ENCODE assay signal across 8 cellular contexts in genomic region chr3:20104167-20104661, GRCh38.
DNase-seq lines count a peak whose midpoint lies in the region; ATAC-seq and TF ChIP-seq lines count a peak whose summit lies in the region.

No MANE protein-coding gene starts in this region.

- peaks cover 5% of the 10 kb centered on the region; the same call in 1 of the 2 replicates for H3K4me1 ChIP-seq in PC-9 (replicated peaks; ENCODE audit: insufficient read depth)

- BruUV-seq in PC-9 (replicated peaks; lab: Mats Ljungman, UMichigan) (no TSS peak), Calu3 (replicated peaks; lab: Mats Ljungman, UMichigan) (no TSS peak)

- peak; percentile 62 for DNase-seq in activated CD4-positive, alpha-beta memory T cell treated with anti-CD3 and anti-CD28 coated beads for 36 hours
- DNase-seq in stimulated activated CD4-positive, alpha-beta T cell treated with anti-CD3 and anti-CD28 coated beads, Interleukin-12 subunit alpha, Interleukin-12 subunit beta, amount 100 ng/mL, for 4 hours = peak; percentile 20
- DNase-seq in NCI-H82 (lab: John Stamatoyannopoulos, UW) (no peak), PC-9 (no peak), Calu3 (no peak), NCI-H526 treated with DMSO at 0.1 percent for 48 hours (lab: John Stamatoyannopoulos, UW) (no peak)

- H3K4me3 Mint-ChIP-seq in activated CD4-positive, alpha-beta memory T cell treated with anti-CD3 and anti-CD28 coated beads for 36 hours = peak overlapping the region; percentile 57
- H3K4me3 Mint-ChIP-seq in Calu3 (ENCODE audit: low read depth, unreplicated experiment) = no peak overlapping the region

- no peak overlapping the region for H3K4me3 ChIP-seq in PC-9

- H3K4me2 ChIP-seq in PC-9 = no peak overlapping the region

- no peak overlapping the region for H2AFZ ChIP-seq in PC-9

- H3K9me2 ChIP-seq in PC-9 (ENCODE audit: insufficient read depth) = no peaks in the 10 kb centered on the region

- H3K36me3 Mint-ChIP-seq in activated CD4-positive, alpha-beta memory T cell treated with anti-CD3 and anti-CD28 coated beads for 36 hours = peaks cover 7% of the 10 kb centered on the region
- H3K36me3 Mint-ChIP-seq in Calu3 (ENCODE audit: insufficient read depth, unreplicated experiment) = no peaks in the 10 kb centered on the region

- no peaks in the 10 kb centered on the region for H3K79me2 ChIP-seq in PC-9 (ENCODE audit: low read depth)

- CTCF ChIA-PET in activated CD4-positive, alpha-beta memory T cell treated with anti-CD3 and anti-CD28 coated beads for 36 hours (lab: Charles Lee) = interaction anchor here (0.9 to 2.6 kb wide), 2 partner anchors 10 to 64 kb away, joined by 4 to 9 read pairs; partner anchors contain the start of gene KAT2B
- CTCF ChIA-PET in PC-9 (lab: Charles Lee) = no interaction called here
- CTCF ChIA-PET in Calu3 (lab: Charles Lee) = no interaction called here

- ATAC-seq in GM19351 (IDR thresholded peaks at IDR 0.05; ENCODE audit: unreplicated experiment) (peak; percentile 73), HG03354 (IDR thresholded peaks at IDR 0.05; ENCODE audit: poor library complexity, severe bottlenecking, unreplicated experiment) (peak; percentile 71)

- POLR2A ChIA-PET in activated CD4-positive, alpha-beta memory T cell treated with anti-CD3 and anti-CD28 coated beads for 36 hours (lab: Charles Lee) = interaction anchor here (0.9 to 2.4 kb wide), 6 partner anchors 20 to 82 kb away, joined by 3 to 13 read pairs (median 6); partner anchors contain the start of genes KAT2B and SGO1
- POLR2A ChIA-PET in PC-9 (lab: Charles Lee; ENCODE audit: unreplicated experiment) = interaction anchor here (0.5 kb wide), 2 partner anchors 91 to 214 kb away, joined by 3 to 7 read pairs; no protein-coding TSS in a partner anchor

- H3F3A ChIP-seq in PC-9 (ENCODE audit: insufficient read depth, low read depth) = no peaks in the 10 kb centered on the region

- H3K9me3 Mint-ChIP-seq in activated CD4-positive, alpha-beta memory T cell treated with anti-CD3 and anti-CD28 coated beads for 36 hours = no peaks in the 10 kb centered on the region
- no peaks in the 10 kb centered on the region for H3K9me3 Mint-ChIP-seq in Calu3 (ENCODE audit: low read depth, unreplicated experiment)

- TF ChIP-seq CTCF in PC-9 (conservative IDR thresholded peaks at IDR 0.05) (no peak), Calu3 (IDR thresholded peaks at IDR 0.05; ENCODE audit: unreplicated experiment) (no peak)

- H3K9me3 ChIP-seq in PC-9 (ENCODE audit: insufficient read depth, low read depth) = no peaks in the 10 kb centered on the region

- no peaks in the 10 kb centered on the region for H4K20me1 ChIP-seq in PC-9 (ENCODE audit: insufficient read depth)

- no peaks in the 10 kb centered on the region for H3K27me3 Mint-ChIP-seq in activated CD4-positive, alpha-beta memory T cell treated with anti-CD3 and anti-CD28 coated beads for 36 hours
- H3K27me3 Mint-ChIP-seq in Calu3 (ENCODE audit: unreplicated experiment) = no peaks in the 10 kb centered on the region

- no peak overlapping the region for H3K27ac ChIP-seq in PC-9

- H3K4me1 Mint-ChIP-seq in activated CD4-positive, alpha-beta memory T cell treated with anti-CD3 and anti-CD28 coated beads for 36 hours (ENCODE audit: low read depth) = peaks cover 70% of the 10 kb centered on the region
- peaks cover 6% of the 10 kb centered on the region for H3K4me1 Mint-ChIP-seq in Calu3 (ENCODE audit: low read depth, unreplicated experiment)

- peak overlapping the region; percentile 89 for H3K27ac Mint-ChIP-seq in activated CD4-positive, alpha-beta memory T cell treated with anti-CD3 and anti-CD28 coated beads for 36 hours
- no peak overlapping the region for H3K27ac Mint-ChIP-seq in Calu3 (ENCODE audit: unreplicated experiment)

- intact Hi-C loops in activated CD4-positive, alpha-beta memory T cell treated with anti-CD3 and anti-CD28 coated beads for 36 hours (cut with micrococcal nuclease) = loop anchor here (1.0 to 5.0 kb wide), 6 partner anchors 43 to 173 kb away; partner anchors contain the start of gene RAB5A
- intact Hi-C loops in PC-9 (cut with micrococcal nuclease; ENCODE audit: unreplicated experiment) = no loop called here
- intact Hi-C loops in Calu3 (cut with micrococcal nuclease; ENCODE audit: unreplicated experiment) = no loop called here

- no peaks in the 10 kb centered on the region for H3K36me3 ChIP-seq in PC-9 (ENCODE audit: low read depth)

- H3K27me3 ChIP-seq in PC-9 (ENCODE audit: insufficient read depth, low read depth) = no peaks in the 10 kb centered on the region

Comparison
In these comparisons a context has a peak if more than half of its experiments do, and no peak if none do; other contexts are left out.
1. DNase-seq: peak in activated CD4-positive, alpha-beta memory T cell treated with anti-CD3 and anti-CD28 coated beads for 36 hours (single experiment) and stimulated activated CD4-positive, alpha-beta T cell treated with anti-CD3 and anti-CD28 coated beads, Interleukin-12 subunit alpha, Interleukin-12 subunit beta, amount 100 ng/mL, for 4 hours (single experiment); none in NCI-H82 (single experiment), PC-9 (0 of 2), Calu3 (single experiment) and NCI-H526 treated with DMSO at 0.1 percent for 48 hours (single experiment).